Comparison of ENCODE assay signal across 2 cellular contexts in the genomic region with DNA sequence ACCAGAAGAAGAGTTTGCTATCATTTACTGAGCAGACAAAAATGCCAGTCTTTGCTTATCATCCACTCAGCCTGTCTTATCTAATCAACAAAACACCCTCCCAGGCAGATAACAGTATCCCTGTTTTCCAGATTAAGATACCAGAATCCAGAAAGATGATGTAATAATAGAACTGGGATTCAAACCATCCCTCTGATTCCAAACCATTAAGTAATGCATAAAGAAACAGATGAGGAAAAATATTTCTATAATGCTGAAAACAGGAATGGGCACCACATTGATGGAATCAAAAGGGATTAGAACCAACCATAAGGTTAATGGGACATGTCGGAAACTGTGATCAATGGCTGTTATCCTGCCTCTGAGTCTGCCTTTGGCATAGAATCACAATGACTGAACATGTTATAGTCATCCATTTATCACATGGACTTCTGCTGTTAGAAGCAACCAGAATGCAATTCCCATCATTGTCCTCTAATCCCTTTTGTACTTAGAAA.
TF ChIP-seq lines count a peak whose summit lies in the region.

No MANE protein-coding gene starts in this region.

TF ChIP-seq in SK-N-SH, 30 proteins besides CTCF, POLR2A, EP300 and RAD21 (continues in another document):
- no peak for TF ChIP-seq ELF1 (IDR thresholded peaks at IDR 0.05)
- peak; percentile 97 for TF ChIP-seq GATA2 (CRISPR knock-in tag; IDR thresholded peaks at IDR 0.05)
- 0 out of 2 replicates have a peak, but pooled peaks have one; percentile 12 for TF ChIP-seq NFIC (IDR thresholded peaks at IDR 0.05; ENCODE audit: borderline replicate concordance)
- TF ChIP-seq, protein P1, sequence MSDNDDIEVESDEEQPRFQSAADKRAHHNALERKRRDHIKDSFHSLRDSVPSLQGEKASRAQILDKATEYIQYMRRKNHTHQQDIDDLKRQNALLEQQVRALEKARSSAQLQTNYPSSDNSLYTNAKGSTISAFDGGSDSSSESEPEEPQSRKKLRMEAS (IDR thresholded peaks at IDR 0.05; ENCODE audit: low read depth) = no peak
- TF ChIP-seq CHD2 (IDR thresholded peaks at IDR 0.05; ENCODE audit: low read length, partially characterized antibody) = peak; percentile 74
- peak; percentile 86 for TF ChIP-seq FOXJ3 (CRISPR knock-in tag; IDR thresholded peaks at IDR 0.05)
- TF ChIP-seq MEF2A (IDR thresholded peaks at IDR 0.05; ENCODE audit: borderline replicate concordance, low read depth) = no peak
- TF ChIP-seq TAF1 (IDR thresholded peaks at IDR 0.05; ENCODE audit: borderline replicate concordance, low read depth, low read length) = no peak
- no peak for TF ChIP-seq SIN3A (IDR thresholded peaks at IDR 0.05; ENCODE audit: borderline replicate concordance, low read depth, low read length)
- TF ChIP-seq NRF1 (IDR thresholded peaks at IDR 0.05; ENCODE audit: low read depth, low read length) = no peak
- TF ChIP-seq, protein P2, sequence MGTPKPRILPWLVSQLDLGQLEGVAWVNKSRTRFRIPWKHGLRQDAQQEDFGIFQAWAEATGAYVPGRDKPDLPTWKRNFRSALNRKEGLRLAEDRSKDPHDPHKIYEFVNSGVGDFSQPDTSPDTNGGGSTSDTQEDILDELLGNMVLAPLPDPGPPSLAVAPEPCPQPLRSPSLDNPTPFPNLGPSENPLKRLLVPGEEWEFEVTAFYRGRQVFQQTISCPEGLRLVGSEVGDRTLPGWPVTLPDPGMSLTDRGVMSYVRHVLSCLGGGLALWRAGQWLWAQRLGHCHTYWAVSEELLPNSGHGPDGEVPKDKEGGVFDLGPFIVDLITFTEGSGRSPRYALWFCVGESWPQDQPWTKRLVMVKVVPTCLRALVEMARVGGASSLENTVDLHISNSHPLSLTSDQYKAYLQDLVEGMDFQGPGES (IDR thresholded peaks at IDR 0.05; ENCODE audit: low read depth, low read length) = no peak
- peak; percentile 78 for TF ChIP-seq TCF12 (IDR thresholded peaks at IDR 0.05)
- TF ChIP-seq TEAD4 (IDR thresholded peaks at IDR 0.05; ENCODE audit: borderline replicate concordance, insufficient read depth) = peak; percentile 65
- peak; percentile 99 for TF ChIP-seq RCOR1 (IDR thresholded peaks at IDR 0.05; ENCODE audit: low read length)
- no peak for TF ChIP-seq YY1 (IDR thresholded peaks at IDR 0.05; ENCODE audit: low read depth)
- TF ChIP-seq MXI1 (IDR thresholded peaks at IDR 0.05; ENCODE audit: low read depth, low read length) = no peak; the same call in 1 of the 2 replicates
- TF ChIP-seq, protein P3, sequence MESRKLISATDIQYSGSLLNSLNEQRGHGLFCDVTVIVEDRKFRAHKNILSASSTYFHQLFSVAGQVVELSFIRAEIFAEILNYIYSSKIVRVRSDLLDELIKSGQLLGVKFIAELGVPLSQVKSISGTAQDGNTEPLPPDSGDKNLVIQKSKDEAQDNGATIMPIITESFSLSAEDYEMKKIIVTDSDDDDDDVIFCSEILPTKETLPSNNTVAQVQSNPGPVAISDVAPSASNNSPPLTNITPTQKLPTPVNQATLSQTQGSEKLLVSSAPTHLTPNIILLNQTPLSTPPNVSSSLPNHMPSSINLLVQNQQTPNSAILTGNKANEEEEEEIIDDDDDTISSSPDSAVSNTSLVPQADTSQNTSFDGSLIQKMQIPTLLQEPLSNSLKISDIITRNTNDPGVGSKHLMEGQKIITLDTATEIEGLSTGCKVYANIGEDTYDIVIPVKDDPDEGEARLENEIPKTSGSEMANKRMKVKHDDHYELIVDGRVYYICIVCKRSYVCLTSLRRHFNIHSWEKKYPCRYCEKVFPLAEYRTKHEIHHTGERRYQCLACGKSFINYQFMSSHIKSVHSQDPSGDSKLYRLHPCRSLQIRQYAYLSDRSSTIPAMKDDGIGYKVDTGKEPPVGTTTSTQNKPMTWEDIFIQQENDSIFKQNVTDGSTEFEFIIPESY (IDR thresholded peaks at IDR 0.05; ENCODE audit: borderline replicate concordance, low read depth) = 0 out of 2 replicates have a peak, but pooled peaks have one; percentile 17
- no peak for TF ChIP-seq RFX5 (IDR thresholded peaks at IDR 0.05; ENCODE audit: low read length)
- no peak for TF ChIP-seq RXRA (IDR thresholded peaks at IDR 0.05; ENCODE audit: borderline replicate concordance, low read depth)
- peak; percentile 40; the same call in 1 of the 2 replicates for TF ChIP-seq FOXM1 (IDR thresholded peaks at IDR 0.05; ENCODE audit: low read depth)
- no peak for TF ChIP-seq SMC3 (IDR thresholded peaks at IDR 0.05; ENCODE audit: low read depth, low read length)
- no peak for TF ChIP-seq EZH2phosphoT487 (IDR thresholded peaks at IDR 0.05; ENCODE audit: borderline replicate concordance, low read depth)
- TF ChIP-seq, protein P4, sequence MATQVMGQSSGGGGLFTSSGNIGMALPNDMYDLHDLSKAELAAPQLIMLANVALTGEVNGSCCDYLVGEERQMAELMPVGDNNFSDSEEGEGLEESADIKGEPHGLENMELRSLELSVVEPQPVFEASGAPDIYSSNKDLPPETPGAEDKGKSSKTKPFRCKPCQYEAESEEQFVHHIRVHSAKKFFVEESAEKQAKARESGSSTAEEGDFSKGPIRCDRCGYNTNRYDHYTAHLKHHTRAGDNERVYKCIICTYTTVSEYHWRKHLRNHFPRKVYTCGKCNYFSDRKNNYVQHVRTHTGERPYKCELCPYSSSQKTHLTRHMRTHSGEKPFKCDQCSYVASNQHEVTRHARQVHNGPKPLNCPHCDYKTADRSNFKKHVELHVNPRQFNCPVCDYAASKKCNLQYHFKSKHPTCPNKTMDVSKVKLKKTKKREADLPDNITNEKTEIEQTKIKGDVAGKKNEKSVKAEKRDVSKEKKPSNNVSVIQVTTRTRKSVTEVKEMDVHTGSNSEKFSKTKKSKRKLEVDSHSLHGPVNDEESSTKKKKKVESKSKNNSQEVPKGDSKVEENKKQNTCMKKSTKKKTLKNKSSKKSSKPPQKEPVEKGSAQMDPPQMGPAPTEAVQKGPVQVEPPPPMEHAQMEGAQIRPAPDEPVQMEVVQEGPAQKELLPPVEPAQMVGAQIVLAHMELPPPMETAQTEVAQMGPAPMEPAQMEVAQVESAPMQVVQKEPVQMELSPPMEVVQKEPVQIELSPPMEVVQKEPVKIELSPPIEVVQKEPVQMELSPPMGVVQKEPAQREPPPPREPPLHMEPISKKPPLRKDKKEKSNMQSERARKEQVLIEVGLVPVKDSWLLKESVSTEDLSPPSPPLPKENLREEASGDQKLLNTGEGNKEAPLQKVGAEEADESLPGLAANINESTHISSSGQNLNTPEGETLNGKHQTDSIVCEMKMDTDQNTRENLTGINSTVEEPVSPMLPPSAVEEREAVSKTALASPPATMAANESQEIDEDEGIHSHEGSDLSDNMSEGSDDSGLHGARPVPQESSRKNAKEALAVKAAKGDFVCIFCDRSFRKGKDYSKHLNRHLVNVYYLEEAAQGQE (IDR thresholded peaks at IDR 0.05; ENCODE audit: low read depth, low read length) = no peak
- TF ChIP-seq, protein P5, sequence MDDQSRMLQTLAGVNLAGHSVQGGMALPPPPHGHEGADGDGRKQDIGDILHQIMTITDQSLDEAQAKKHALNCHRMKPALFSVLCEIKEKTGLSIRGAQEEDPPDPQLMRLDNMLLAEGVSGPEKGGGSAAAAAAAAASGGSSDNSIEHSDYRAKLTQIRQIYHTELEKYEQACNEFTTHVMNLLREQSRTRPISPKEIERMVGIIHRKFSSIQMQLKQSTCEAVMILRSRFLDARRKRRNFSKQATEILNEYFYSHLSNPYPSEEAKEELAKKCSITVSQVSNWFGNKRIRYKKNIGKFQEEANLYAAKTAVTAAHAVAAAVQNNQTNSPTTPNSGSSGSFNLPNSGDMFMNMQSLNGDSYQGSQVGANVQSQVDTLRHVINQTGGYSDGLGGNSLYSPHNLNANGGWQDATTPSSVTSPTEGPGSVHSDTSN (IDR thresholded peaks at IDR 0.05) = peak; percentile 64
- TF ChIP-seq JUND (IDR thresholded peaks at IDR 0.05) = peak; percentile 55

TF ChIP-seq in endothelial cell of umbilical vein, 7 proteins besides CTCF, POLR2A, EP300 and RAD21:
- peak; percentile 20 for TF ChIP-seq GATA2 (IDR thresholded peaks at IDR 0.05; ENCODE audit: insufficient read depth, insufficient read length, low read depth, low read length)
- TF ChIP-seq, protein P1 (IDR thresholded peaks at IDR 0.05; ENCODE audit: insufficient read depth, insufficient read length) = no peak
TF ChIP-seq in endothelial cell of umbilical vein: peak in this region for 1.
